Comparison of ENCODE assay signal across 11 cellular contexts in genomic region chr14:74290415-74290814, GRCh38. TPM values are rescaled to one million over a fixed set of nuclear protein-coding genes. Genes with fewer than 3 reads are reported as not detected.
DNase-seq lines count a peak whose midpoint lies in the region; ATAC-seq, FAIRE-seq and TF ChIP-seq lines count a peak whose summit lies in the region.
"Had no signal": no experiment of that assay in that cellular context is flagged by ENCODE, and none has a peak within 500 bp of the region (broad histone marks: within the 10 kb centered on the region; RNA-seq: fewer than 3 reads in every experiment).

No MANE protein-coding gene starts in this region.

- H3K9me3 ChIP-seq in keratinocyte (ENCODE audit: control insufficient read depth, low read depth, low read length), result no peaks in the 10 kb centered on the region
- H3K9me3 ChIP-seq in lower lobe of right lung, result no peaks in the 10 kb centered on the region
- H3K9me3 ChIP-seq in kidney (ENCODE audit: control insufficient read depth in 1 of 2, low read length in 2 of 2), result no peaks in the 10 kb centered on the region

- H3K4me1 Mint-ChIP-seq in activated T-helper 1 cell treated with anti-CD3 and anti-CD28 coated beads, Interleukin-12 subunit alpha, Interleukin-12 subunit beta, Interleukin-2, Interleukin-4 antibody, amounts not matched to agents 30 ng/mL and 10 ng/mL and 1 ng/mL, durations not matched to agents 14 hours and 24 hours and 36 hours (ENCODE audit: low read depth), result no peaks in the 10 kb centered on the region

- no peaks in the 10 kb centered on the region for H4K20me1 ChIP-seq in keratinocyte (ENCODE audit: control insufficient read depth, extremely low read depth, insufficient read depth, low read length)

- POLR2A ChIA-PET in BJ (lab: Charles Lee), result no interaction called here

- no peaks in the 10 kb centered on the region for H3K79me2 ChIP-seq in keratinocyte (ENCODE audit: control insufficient read depth, insufficient read depth, low read length)

- H3K27ac Mint-ChIP-seq in activated T-helper 1 cell treated with anti-CD3 and anti-CD28 coated beads, Interleukin-12 subunit alpha, Interleukin-12 subunit beta, Interleukin-2, Interleukin-4 antibody, amounts not matched to agents 30 ng/mL and 10 ng/mL and 1 ng/mL, durations not matched to agents 14 hours and 24 hours and 36 hours, result no peak overlapping the region

- dilution Hi-C loops in keratinocyte (cut with MboI; ENCODE audit: extremely low pct_ligation_motif_present, low sequenced_read_pairs), result no loop called here

- H3K4me3 ChIP-seq in BJ (ENCODE audit: low read depth, low read length) (no peak overlapping the region), GM12875 (ENCODE audit: low read depth, low read length) (no peak overlapping the region), keratinocyte (ENCODE audit: control insufficient read depth in 2 of 3, extremely low read depth in 1 of 3, insufficient read depth in 2 of 3, low read depth in 1 of 3, low read length in 3 of 3) (no peak overlapping the region), lower lobe of right lung (no peak overlapping the region), kidney (ENCODE audit: low read length in 2 of 2) (no peak overlapping the region)
- H3K4me3 ChIP-seq: skin epidermis had no signal

- H3K36me3 Mint-ChIP-seq in activated T-helper 1 cell treated with anti-CD3 and anti-CD28 coated beads, Interleukin-12 subunit alpha, Interleukin-12 subunit beta, Interleukin-2, Interleukin-4 antibody, amounts not matched to agents 30 ng/mL and 10 ng/mL and 1 ng/mL, durations not matched to agents 14 hours and 24 hours and 36 hours (ENCODE audit: low read depth), result peaks cover 12% of the 10 kb centered on the region

- TF ChIP-seq CTCF in BJ (IDR thresholded peaks at IDR 0.05; ENCODE audit: insufficient read depth, low read depth, low read length) (peak; percentile 53), GM12875 (IDR thresholded peaks at IDR 0.05; ENCODE audit: borderline replicate concordance, insufficient read depth, low read depth, low read length) (peak; percentile 52), keratinocyte (optimal IDR thresholded peaks at IDR 0.05 in 1 of 3, IDR thresholded peaks at IDR 0.05 in 1 of 3, conservative IDR thresholded peaks at IDR 0.05 in 1 of 3; ENCODE audit: extremely low read depth in 1 of 3, insufficient read depth in 2 of 3, low read length in 3 of 3) (peak in 2 of 3 experiments; percentile 39 to 56), lower lobe of right lung (IDR thresholded peaks at IDR 0.05) (no peak), kidney (IDR thresholded peaks at IDR 0.05; ENCODE audit: borderline replicate concordance, extremely low read depth, insufficient read depth) (no peak)

- no peaks in the 10 kb centered on the region for H3K4me1 ChIP-seq in keratinocyte (ENCODE audit: control insufficient read depth, extremely low read depth, insufficient read depth, low read length)
- H3K4me1 ChIP-seq in lower lobe of right lung, result no peaks in the 10 kb centered on the region
- H3K4me1 ChIP-seq in kidney (ENCODE audit: control insufficient read depth in 1 of 2, insufficient read depth in 1 of 2, low read depth in 1 of 2, low read length in 2 of 2), result no peaks in the 10 kb centered on the region

- no peak overlapping the region for H3K4me3 Mint-ChIP-seq in activated T-helper 1 cell treated with anti-CD3 and anti-CD28 coated beads, Interleukin-12 subunit alpha, Interleukin-12 subunit beta, Interleukin-2, Interleukin-4 antibody, amounts not matched to agents 30 ng/mL and 10 ng/mL and 1 ng/mL, durations not matched to agents 14 hours and 24 hours and 36 hours

- peaks cover 35% of the 10 kb centered on the region for H3K36me3 ChIP-seq in BJ (ENCODE audit: control insufficient read depth, insufficient read depth, low read length)
- H3K36me3 ChIP-seq in keratinocyte (ENCODE audit: control insufficient read depth in 2 of 2, extremely low read depth in 1 of 2, insufficient read depth in 2 of 2, low read length in 2 of 2), result peaks cover 26 to 34% of the 10 kb centered on the region in 2 experiments
- peaks cover 97% of the 10 kb centered on the region for H3K36me3 ChIP-seq in lower lobe of right lung
- H3K36me3 ChIP-seq in kidney (ENCODE audit: control insufficient read depth in 1 of 2, insufficient read depth in 2 of 2, low read length in 2 of 2), result peaks cover 46 to 56% of the 10 kb centered on the region in 2 donors

- no peaks in the 10 kb centered on the region for H3K9me3 Mint-ChIP-seq in activated T-helper 1 cell treated with anti-CD3 and anti-CD28 coated beads, Interleukin-12 subunit alpha, Interleukin-12 subunit beta, Interleukin-2, Interleukin-4 antibody, amounts not matched to agents 30 ng/mL and 10 ng/mL and 1 ng/mL, durations not matched to agents 14 hours and 24 hours and 36 hours

- H3K27ac ChIP-seq in keratinocyte (ENCODE audit: control insufficient read depth, insufficient read depth, low read length) (no peak overlapping the region), lower lobe of right lung (no peak overlapping the region), kidney (ENCODE audit: low read depth in 2 of 2, low read length in 2 of 2) (no peak overlapping the region)
- H3K27ac ChIP-seq: skin epidermis had no signal

- H3K27me3 ChIP-seq in BJ (ENCODE audit: control insufficient read depth, insufficient read depth, low read length) (no peaks in the 10 kb centered on the region), keratinocyte (ENCODE audit: control insufficient read depth, extremely low read depth, insufficient read depth, low read length) (no peaks in the 10 kb centered on the region), lower lobe of right lung (ENCODE audit: low read depth) (no peaks in the 10 kb centered on the region)

- no peak for FAIRE-seq in keratinocyte (lab: Jason Lieb, UNC)
- FAIRE-seq in kidney (lab: Jason Lieb, UNC), result no peak

- no peaks in the 10 kb centered on the region for H3K27me3 Mint-ChIP-seq in activated T-helper 1 cell treated with anti-CD3 and anti-CD28 coated beads, Interleukin-12 subunit alpha, Interleukin-12 subunit beta, Interleukin-2, Interleukin-4 antibody, amounts not matched to agents 30 ng/mL and 10 ng/mL and 1 ng/mL, durations not matched to agents 14 hours and 24 hours and 36 hours (ENCODE audit: insufficient read depth)

- no peak for ATAC-seq in lower lobe of right lung

- H3K4me2 ChIP-seq in keratinocyte (ENCODE audit: control insufficient read depth, extremely low read depth, insufficient read depth, low read depth, low read length), result no peak overlapping the region

- no peak overlapping the region for H2AFZ ChIP-seq in keratinocyte (ENCODE audit: control insufficient read depth, low read length)

- DNase-seq in BJ (ENCODE audit: low read depth) (no peak), SK-N-DZ (ENCODE audit: low spot score) (peak; percentile 44), keratinocyte (ENCODE audit: low read depth, low spot score) (no peak), NCI-H510A treated with DMSO at 0.1 percent for 48 hours (lab: John Stamatoyannopoulos, UW) (no peak), lower lobe of right lung (no peak), kidney (no peak)
- DNase-seq in activated T-helper 1 cell treated with anti-CD3 and anti-CD28 coated beads, Interleukin-12 subunit alpha, Interleukin-12 subunit beta, Interleukin-2, Interleukin-4 antibody, amounts not matched to agents 30 ng/mL and 10 ng/mL and 1 ng/mL, durations not matched to agents 14 hours and 24 hours and 36 hours (ENCODE audit: low spot score), result no peak

- intact Hi-C loops in lower lobe of right lung (cut with DNase I) (no loop called here), kidney (cut with DNase I) (no loop called here)
- intact Hi-C loops in activated T-helper 1 cell treated with anti-CD3 and anti-CD28 coated beads, Interleukin-12 subunit alpha, Interleukin-12 subunit beta, Interleukin-2, Interleukin-4 antibody, amounts not matched to agents 30 ng/mL and 10 ng/mL and 1 ng/mL, durations not matched to agents 14 hours and 24 hours and 36 hours (cut with micrococcal nuclease), result no loop called here

- H3K9ac ChIP-seq in keratinocyte (ENCODE audit: control insufficient read depth, extremely low read depth, insufficient read depth, low read length) (no peak overlapping the region), kidney (ENCODE audit: low read length in 2 of 2) (no peak overlapping the region)

- no peaks in the 10 kb centered on the region for H3K9me1 ChIP-seq in keratinocyte (ENCODE audit: control insufficient read depth, extremely low read depth, insufficient read depth, low read length)

- CTCF ChIA-PET in BJ (lab: Yijun Ruan, JAX), result interaction anchor here (1.9 to 3.5 kb wide), 2 partner anchors 10 to 12 kb away, joined by 6 to 16 read pairs; partner anchors contain the start of gene ABCD4

RNA-seq across cellular contexts. Expression of gene ABCD4, which starts 12.3 kb away (rescaled TPM):
- polyA plus RNA-seq in BJ (2011; rRNA removed) (8.4 and 12.4 TPM in 2 replicates), keratinocyte (12.9 to 19.5 TPM (median 15.3 TPM) in 3 replicates), kidney (ENCODE audit: insufficient read depth, low read depth, low replicate concordance) (66.1 TPM)
- polyA minus RNA-seq in BJ (2011; rRNA and poly(A)+ RNA removed), result 11.5 and 11.7 TPM in 2 replicates
- 30.3 and 35.0 TPM in 2 replicates for polyA plus RNA-seq in SK-N-DZ (2014; cell fraction: cytosol; rRNA removed)
- 192 and 210 TPM in 2 replicates for polyA plus RNA-seq in SK-N-DZ (2014; cell fraction: nucleus; rRNA removed)
- 18.7 TPM for polyA plus RNA-seq in keratinocyte (2011; ENCODE audit: low read depth)
- polyA plus RNA-seq in keratinocyte (2011; cell fraction: cytosol; rRNA removed), result 7.0 and 9.0 TPM in 2 replicates
- 69.5 and 82.7 TPM in 2 replicates for polyA plus RNA-seq in keratinocyte (2011; cell fraction: nucleus; rRNA removed)
- polyA plus RNA-seq in keratinocyte (2012; ENCODE audit: low replicate concordance), result 14.8 and 16.7 TPM in 2 replicates
- polyA minus RNA-seq in keratinocyte, result 16.9 to 49.5 TPM (median 18.6 TPM) in 3 replicates
- 11.5 TPM for polyA minus RNA-seq in keratinocyte (2011; cell fraction: cytosol; rRNA and poly(A)+ RNA removed)
- polyA minus RNA-seq in keratinocyte (2011; cell fraction: nucleus; rRNA and poly(A)+ RNA removed), result 19.1 and 31.7 TPM in 2 replicates
- total RNA-seq in lower lobe of right lung (53.3 TPM), kidney (61.3 TPM)
- 38.8 and 44.4 TPM in 2 replicates for total RNA-seq in activated T-helper 1 cell treated with anti-CD3 and anti-CD28 coated beads, Interleukin-12 subunit alpha, Interleukin-12 subunit beta, Interleukin-2, Interleukin-4 antibody, amounts not matched to agents 30 ng/mL and 10 ng/mL and 1 ng/mL, durations not matched to agents 14 hours and 24 hours and 36 hours

RNA-seq across cellular contexts. Expression of gene VSX2, which starts 51.2 kb away (rescaled TPM):
- not detected in 2 replicates for polyA plus RNA-seq in BJ (2011; rRNA removed)
- polyA minus RNA-seq in BJ (2011; rRNA and poly(A)+ RNA removed), result not detected in 2 replicates
- not detected in 2 replicates for polyA plus RNA-seq in SK-N-DZ (2014; cell fraction: cytosol; rRNA removed)
- polyA plus RNA-seq in SK-N-DZ (2014; cell fraction: nucleus; rRNA removed), result not detected in 2 replicates
- not detected in 3 replicates for polyA plus RNA-seq in keratinocyte
- polyA plus RNA-seq in keratinocyte (2011; ENCODE audit: low read depth), result not detected
- not detected in 2 replicates for polyA plus RNA-seq in keratinocyte (2011; cell fraction: cytosol; rRNA removed)
- not detected in 2 replicates for polyA plus RNA-seq in keratinocyte (2011; cell fraction: nucleus; rRNA removed)
- polyA plus RNA-seq in keratinocyte (2012; ENCODE audit: low replicate concordance), result not detected in 2 replicates
- not detected in 3 replicates for polyA minus RNA-seq in keratinocyte
- polyA minus RNA-seq in keratinocyte (2011; cell fraction: cytosol; rRNA and poly(A)+ RNA removed), result not detected
- polyA minus RNA-seq in keratinocyte (2011; cell fraction: nucleus; rRNA and poly(A)+ RNA removed), result not detected in 2 replicates
- not detected for total RNA-seq in lower lobe of right lung
- total RNA-seq in activated T-helper 1 cell treated with anti-CD3 and anti-CD28 coated beads, Interleukin-12 subunit alpha, Interleukin-12 subunit beta, Interleukin-2, Interleukin-4 antibody, amounts not matched to agents 30 ng/mL and 10 ng/mL and 1 ng/mL, durations not matched to agents 14 hours and 24 hours and 36 hours, result not detected in 2 replicates
- total RNA-seq in kidney, result not detected
- not detected for polyA plus RNA-seq in kidney (ENCODE audit: insufficient read depth, low read depth, low replicate concordance)
- total RNA-seq: H4; T-helper 1 cell treated with Interleukin-12 subunit alpha and Interleukin-12 subunit beta and Interleukin-4 antibody, amounts not matched to agents 30 ng/mL and 1 ng/mL, for 36 hours had no signal

RNA-seq across cellular contexts. Expression of gene VRTN, which starts 57.9 kb away (rescaled TPM):
- polyA plus RNA-seq in BJ (2011; rRNA removed), result not detected in 2 replicates
- polyA minus RNA-seq in BJ (2011; rRNA and poly(A)+ RNA removed), result not detected in 2 replicates
- polyA plus RNA-seq in SK-N-DZ (2014; cell fraction: cytosol; rRNA removed), result not detected in 2 replicates
- polyA plus RNA-seq in SK-N-DZ (2014; cell fraction: nucleus; rRNA removed), result not detected in 2 replicates
- not detected in 3 replicates for polyA plus RNA-seq in keratinocyte
- polyA plus RNA-seq in keratinocyte (2011; ENCODE audit: low read depth), result not detected
- not detected in 2 replicates for polyA plus RNA-seq in keratinocyte (2011; cell fraction: cytosol; rRNA removed)
- not detected in 2 replicates for polyA plus RNA-seq in keratinocyte (2011; cell fraction: nucleus; rRNA removed)
- not detected in 2 replicates for polyA plus RNA-seq in keratinocyte (2012; ENCODE audit: low replicate concordance)
- polyA minus RNA-seq in keratinocyte, result not detected in 3 replicates
- polyA minus RNA-seq in keratinocyte (2011; cell fraction: cytosol; rRNA and poly(A)+ RNA removed), result not detected
- polyA minus RNA-seq in keratinocyte (2011; cell fraction: nucleus; rRNA and poly(A)+ RNA removed), result not detected in 2 replicates
- total RNA-seq in lower lobe of right lung, result not detected
- not detected in 2 replicates for total RNA-seq in activated T-helper 1 cell treated with anti-CD3 and anti-CD28 coated beads, Interleukin-12 subunit alpha, Interleukin-12 subunit beta, Interleukin-2, Interleukin-4 antibody, amounts not matched to agents 30 ng/mL and 10 ng/mL and 1 ng/mL, durations not matched to agents 14 hours and 24 hours and 36 hours
- not detected for total RNA-seq in kidney
- not detected for polyA plus RNA-seq in kidney (ENCODE audit: insufficient read depth, low read depth, low replicate concordance)
- total RNA-seq: H4; T-helper 1 cell treated with Interleukin-12 subunit alpha and Interleukin-12 subunit beta and Interleukin-4 antibody, amounts not matched to agents 30 ng/mL and 1 ng/mL, for 36 hours had no signal

Comparison
In these comparisons a context has a peak if more than half of its experiments do, and no peak if none do; other contexts are left out.
1. CTCF ChIP-seq: peak in BJ (single experiment), GM12875 (single experiment) and keratinocyte (2 of 3); none in lower lobe of right lung (single experiment) and kidney (single experiment).